In genomic region chr16:7509919-7510705, GRCh38 we compare ENCODE assay signal across 1 cellular context.
TF ChIP-seq lines count a peak whose summit lies in the region.

No MANE protein-coding gene starts in this region.

TF ChIP-seq in H1, 55 proteins besides CTCF, POLR2A, EP300 and RAD21 (continued from another document):
- TF ChIP-seq ZNF274 (IDR thresholded peaks at IDR 0.05; ENCODE audit: borderline replicate concordance, extremely low read depth, low read length) (no peak), NRF1 (IDR thresholded peaks at IDR 0.05; ENCODE audit: low read depth, low read length) (no peak), TEAD4 (IDR thresholded peaks at IDR 0.05; ENCODE audit: low read depth, low read length) (no peak), SRF (IDR thresholded peaks at IDR 0.05; ENCODE audit: low read depth, low read length) (no peak), KDM5A (IDR thresholded peaks at IDR 0.05; ENCODE audit: low read length) (no peak), TAF7 (optimal IDR thresholded peaks at IDR 0.05; ENCODE audit: borderline replicate concordance, low read depth, low read length) (no peak), HDAC6 (IDR thresholded peaks at IDR 0.05; ENCODE audit: low read depth, low read length) (no peak), SP4 (IDR thresholded peaks at IDR 0.05; ENCODE audit: low read length) (no peak), RNF2 (IDR thresholded peaks at IDR 0.05; ENCODE audit: borderline replicate concordance, low read depth, low read length, missing control alignments, poor library complexity, severe bottlenecking) (no peak), JUN (IDR thresholded peaks at IDR 0.05; ENCODE audit: low read depth, low read length) (no peak), KDM1A (IDR thresholded peaks at IDR 0.05; ENCODE audit: borderline replicate concordance, low read length) (no peak)
